In genomic region chr12:131296651-131297050, GRCh38 we compare ENCODE assay signal across 8 cellular contexts.
DNase-seq lines count a peak whose midpoint lies in the region; ATAC-seq, FAIRE-seq and TF ChIP-seq lines count a peak whose summit lies in the region.
"Not testable (repeated sequence)": the region's sequence is repeated elsewhere in the genome, so short reads cannot be mapped to it uniquely, and the experiment has no call there.

No MANE protein-coding gene starts in this region.

- not testable (repeated sequence) for H3K9me3 ChIP-seq in mucosa of descending colon, tibial artery

- FAIRE-seq in HTR-8/SVneo (lab: Jason Lieb, UNC): peak; percentile 76

- H3K4me1 ChIP-seq in mucosa of descending colon (ENCODE audit: low read depth); tibial artery: not testable (repeated sequence)

- not testable (repeated sequence) for DNase-seq in HTR-8/SVneo (ENCODE audit: insufficient read length, low spot score)
- DNase-seq in activated CD8-positive, alpha-beta memory T cell treated with anti-CD3 and anti-CD28 coated beads, Interleukin-2, amount 10 ng/mL, durations not matched to agents 7 days and 5 days: peak; percentile 29
- peak; percentile 92 for DNase-seq in chondrocyte (ENCODE audit: low spot score)
- peak; percentile 69 for DNase-seq in cardiac septum (ENCODE audit: low spot score)
- peak; percentile 44 for DNase-seq in left lobe of liver (ENCODE audit: low spot score)
- DNase-seq in mucosa of descending colon: peak in 1 of 3 donors; percentile 40
- DNase-seq in sciatic nerve (ENCODE audit: low spot score): peak; percentile 56
- peak; percentile 4 to 60 for DNase-seq in tibial artery

- H3K36me3 ChIP-seq in mucosa of descending colon (ENCODE audit: low read depth); tibial artery: not testable (repeated sequence)

- not testable (repeated sequence) for TF ChIP-seq CTCF in chondrocyte (IDR thresholded peaks at IDR 0.05); mucosa of descending colon (IDR thresholded peaks at IDR 0.05); tibial artery (IDR thresholded peaks at IDR 0.05)

- H3K27ac ChIP-seq in tibial artery: not testable (repeated sequence)

- not testable (repeated sequence) for H3K4me3 Mint-ChIP-seq in activated CD8-positive, alpha-beta memory T cell treated with anti-CD3 and anti-CD28 coated beads, Interleukin-2, amount 10 ng/mL, durations not matched to agents 7 days and 5 days; chondrocyte (ENCODE audit: unreplicated experiment)

- intact Hi-C loops in cardiac septum (cut with DNase I); sciatic nerve (cut with DNase I): not testable (repeated sequence)
- intact Hi-C loops in mucosa of descending colon (cut with DNase I, micrococcal nuclease) (loop anchor here in 1 of 2 donors (10.0 kb wide), 1 partner anchor 368 kb away; no protein-coding TSS in a partner anchor), tibial artery (cut with DNase I; ENCODE audit: low total_unique reads) (loop anchor here (10.0 kb wide), 1 partner anchor 368 kb away; no protein-coding TSS in a partner anchor)

- H3K4me3 ChIP-seq in mucosa of descending colon, tibial artery: not testable (repeated sequence)

- not testable (repeated sequence) for H3K27me3 ChIP-seq in tibial artery

- ATAC-seq in activated CD8-positive, alpha-beta memory T cell treated with anti-CD3 and anti-CD28 coated beads, Interleukin-2, amount 10 ng/mL, durations not matched to agents 7 days and 5 days: not testable (repeated sequence)
- peak; percentile 27 for ATAC-seq in left lobe of liver
- ATAC-seq in mucosa of descending colon: peak; percentile 26
- ATAC-seq in sciatic nerve: peak; percentile 36

- not testable (repeated sequence) for H3K27ac Mint-ChIP-seq in activated CD8-positive, alpha-beta memory T cell treated with anti-CD3 and anti-CD28 coated beads, Interleukin-2, amount 10 ng/mL, durations not matched to agents 7 days and 5 days; chondrocyte (ENCODE audit: unreplicated experiment)

- CTCF ChIA-PET in activated CD8-positive, alpha-beta memory T cell treated with anti-CD3 and anti-CD28 coated beads, Interleukin-2, amount 10 ng/mL, durations not matched to agents 7 days and 5 days (lab: Charles Lee): not testable (repeated sequence)

- not testable (repeated sequence) for H3K27me3 Mint-ChIP-seq in activated CD8-positive, alpha-beta memory T cell treated with anti-CD3 and anti-CD28 coated beads, Interleukin-2, amount 10 ng/mL, durations not matched to agents 7 days and 5 days; chondrocyte (ENCODE audit: low read depth)

- H3K9me3 Mint-ChIP-seq in activated CD8-positive, alpha-beta memory T cell treated with anti-CD3 and anti-CD28 coated beads, Interleukin-2, amount 10 ng/mL, durations not matched to agents 7 days and 5 days (ENCODE audit: low read depth); chondrocyte (ENCODE audit: low read depth): not testable (repeated sequence)

- not testable (repeated sequence) for H3K4me1 Mint-ChIP-seq in activated CD8-positive, alpha-beta memory T cell treated with anti-CD3 and anti-CD28 coated beads, Interleukin-2, amount 10 ng/mL, durations not matched to agents 7 days and 5 days; chondrocyte (ENCODE audit: low read depth)

- H3K36me3 Mint-ChIP-seq in activated CD8-positive, alpha-beta memory T cell treated with anti-CD3 and anti-CD28 coated beads, Interleukin-2, amount 10 ng/mL, durations not matched to agents 7 days and 5 days; chondrocyte (ENCODE audit: low read depth): not testable (repeated sequence)
